ENCODE assay signal across 1 cellular context in genomic region chr2:23393722-23394121, GRCh38.
TF ChIP-seq lines count a peak whose summit lies in the region.

No MANE protein-coding gene starts in this region.

TF ChIP-seq in IMR-90, 13 proteins besides CTCF, POLR2A, EP300 and RAD21 (continued from another document):
- TF ChIP-seq MXI1 (IDR thresholded peaks at IDR 0.05; ENCODE audit: borderline replicate concordance, low read depth, low read length) (no peak), RCOR1 (IDR thresholded peaks at IDR 0.05; ENCODE audit: insufficient replicate concordance, low read length) (no peak), RFX5 (IDR thresholded peaks at IDR 0.05; ENCODE audit: low read depth, low read length) (no peak)
